34 cellular contexts compared by ENCODE assay signal in the genomic region with DNA sequence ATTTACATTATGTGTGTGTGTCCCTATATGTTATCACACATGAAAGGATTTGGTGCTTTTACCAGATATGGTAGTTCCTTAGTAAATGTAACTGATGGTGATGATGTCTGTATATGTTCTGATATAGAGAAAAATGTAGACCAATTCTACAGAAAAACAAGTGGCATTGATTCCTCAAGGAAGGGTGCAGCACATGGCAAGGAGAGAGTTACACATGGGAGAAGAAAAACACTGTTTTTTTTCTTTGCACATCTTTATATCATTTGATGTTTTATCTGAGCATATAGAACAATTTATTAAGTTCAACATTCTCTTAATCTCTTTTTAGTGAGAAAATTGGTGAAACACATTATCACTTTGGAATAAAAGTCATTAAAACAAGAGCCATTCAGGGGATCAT.
"Had no signal": no experiment of that assay in that cellular context is flagged by ENCODE, and none has a peak within 500 bp of the region (broad histone marks: within the 10 kb centered on the region; RNA-seq: fewer than 3 reads in every experiment).

No MANE protein-coding gene starts in this region.

- H3K9me3 ChIP-seq: MG63 had no signal

- H3K4me3 ChIP-seq: MG63 had no signal

- DNase-seq: Karpas-422, Kasumi-1, MG63, MM.1S, MV-4-11, NCI-H1048, NCI-H1092, NCI-H1092 treated with DMSO at 0.1 percent for 48 hours, NCI-H1105, NCI-H1105 treated with DMSO at 0.1 percent for 48 hours, NCI-H1417, NCI-H1417 treated with DMSO at 0.1 percent for 48 hours, NCI-H1436, NCI-H1436 treated with DMSO at 0.1 percent for 48 hours, NCI-H146, NCI-H1694, NCI-H1694 treated with DMSO at 0.1 percent for 48 hours, NCI-H187, NCI-H187 treated with DMSO at 0.1 percent for 48 hours, NCI-H1930, NCI-H2029, NCI-H2029 treated with DMSO at 0.1 percent for 48 hours, NCI-H2081, NCI-H2081 treated with DMSO at 0.1 percent for 48 hours, NCI-H2107, NCI-H2171, NCI-H2171 treated with DMSO at 0.1 percent for 48 hours, NCI-H2227 treated with DMSO at 0.1 percent for 48 hours, NCI-H226, NCI-H345, NCI-H446, NCI-H446 treated with DMSO at 0.1 percent for 48 hours, NCI-H510A, NCI-H510A treated with DMSO at 0.1 percent for 48 hours had no signal

- H3K36me3 ChIP-seq: MG63 had no signal

- H3K27me3 ChIP-seq: MG63 had no signal
